In the genomic region with DNA sequence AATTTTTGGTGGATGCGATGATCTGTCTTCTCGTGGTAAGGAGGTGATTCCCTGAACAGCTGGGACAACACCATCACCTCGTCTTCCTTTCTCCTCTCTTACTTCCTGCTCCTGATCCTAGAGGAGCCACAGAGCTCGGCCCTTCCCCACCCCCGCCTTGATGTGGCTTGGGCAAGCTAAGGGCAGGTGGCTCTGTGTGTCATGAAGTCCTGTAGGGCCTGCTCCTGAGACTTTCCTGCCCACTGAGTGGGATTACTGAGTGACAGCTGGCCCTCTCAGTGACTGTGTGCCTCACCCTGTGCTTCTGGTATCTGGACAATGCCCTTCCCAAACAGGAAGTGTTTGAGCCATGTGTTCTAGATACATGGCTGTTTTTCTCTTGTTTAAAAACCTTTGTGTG, we compare ENCODE assay signal across 18 cellular contexts.
"Had no signal": no experiment of that assay in that cellular context is flagged by ENCODE, and none has a peak within 500 bp of the region (broad histone marks: within the 10 kb centered on the region; RNA-seq: fewer than 3 reads in every experiment).

No MANE protein-coding gene starts in this region.

- H3K4me3 ChIP-seq: skin epidermis, tibial nerve had no signal

- H3K36me3 ChIP-seq: brain microvascular endothelial cell, tibial nerve had no signal

- ATAC-seq: activated T-helper 17 cell treated with anti-CD3 and anti-CD28 coated beads, Interleukin-2, amount 50 U/mL, for 72 hours; left ventricle myocardium superior had no signal

- DNase-seq: activated CD4-positive, alpha-beta T cell treated with anti-CD3 and anti-CD28 coated beads for 1 hour; activated CD4-positive, alpha-beta T cell treated with anti-CD3 and anti-CD28 coated beads, Interleukin-2, amount 50 U/mL, for 4 hours; activated naive CD4-positive, alpha-beta T cell treated with Interleukin-2 at 50 U/mL for 16 hours; anterior cingulate cortex; brain microvascular endothelial cell; effector CD8-positive, alpha-beta T cell; kidney glomerular epithelial cell; left ventricle myocardium superior; occipital lobe; stimulated activated CD4-positive, alpha-beta T cell treated with anti-CD3 and anti-CD28 coated beads, Interleukin-15, amount 100 ng/mL, for 24 hours; stimulated activated CD4-positive, alpha-beta T cell treated with anti-CD3 and anti-CD28 coated beads, Interleukin-4, amount 100 ng/mL, for 24 hours; stimulated activated CD8-positive, alpha-beta memory T cell treated with anti-CD3 and anti-CD28 coated beads, Interleukin-4, amount 100 ng/mL, for 48 hours; stimulated activated naive CD4-positive, alpha-beta T cell treated with Interleukin-2 at 50 U/mL for 16 hours; substantia nigra; T1000 had no signal

- H3K4me1 ChIP-seq: tibial nerve had no signal

- H3K27ac ChIP-seq: brain microvascular endothelial cell, tibial nerve had no signal

- H3K27me3 ChIP-seq: brain microvascular endothelial cell, tibial nerve had no signal
